ENCODE assay signal across 8 cellular contexts in the genomic region with DNA sequence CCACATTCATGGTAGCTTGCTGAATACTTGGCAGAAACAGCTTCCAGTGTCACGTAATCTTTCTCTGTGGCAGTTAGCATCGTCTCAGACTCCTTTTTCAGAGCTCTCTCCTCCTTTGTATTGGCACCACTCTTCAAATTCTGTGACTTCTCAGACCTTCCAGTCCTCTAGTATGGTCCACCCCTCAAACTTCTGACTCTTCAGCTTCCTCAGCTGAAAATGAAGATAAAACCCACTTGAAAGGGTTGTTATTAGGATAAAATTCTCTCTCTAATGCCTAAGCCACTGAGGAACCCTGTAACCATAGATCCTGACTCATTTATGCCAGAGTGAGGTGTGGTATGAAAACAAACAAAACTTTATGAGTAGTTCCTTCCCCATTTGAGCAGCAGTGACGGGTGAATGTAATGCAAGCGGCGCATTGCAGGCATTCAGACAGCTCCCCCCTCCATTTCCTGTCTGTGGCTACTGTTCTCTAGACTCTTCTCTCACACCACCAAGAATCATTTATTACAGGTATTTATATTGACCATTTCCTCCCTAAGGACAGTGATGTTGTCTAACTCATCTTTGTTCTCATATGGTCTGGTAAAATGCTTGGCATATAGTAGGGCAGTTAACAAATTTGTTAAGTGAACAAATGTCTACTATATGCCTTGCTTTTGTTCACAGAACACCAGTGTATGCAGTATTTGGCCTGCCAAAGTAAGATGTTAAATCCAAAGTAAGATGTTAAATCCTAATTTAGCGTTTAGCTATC. TPM values are rescaled to one million over a fixed set of nuclear protein-coding genes. Genes with fewer than 3 reads are reported as not detected.
DNase-seq lines count a peak whose midpoint lies in the region; ATAC-seq and TF ChIP-seq lines count a peak whose summit lies in the region.

No MANE protein-coding gene starts in this region.

- H3K9me3 ChIP-seq in lower lobe of right lung = no peaks in the 10 kb centered on the region

- H3K27ac ChIP-seq in brain microvascular endothelial cell (peak overlapping the region; percentile 83), lower lobe of right lung (peak overlapping the region; percentile 1)

- H3K27me3 ChIP-seq in brain microvascular endothelial cell (replicated peaks) = no peaks in the 10 kb centered on the region
- no peaks in the 10 kb centered on the region for H3K27me3 ChIP-seq in lower lobe of right lung (ENCODE audit: low read depth)

- H3K4me1 ChIP-seq in lower lobe of right lung = peaks cover 34% of the 10 kb centered on the region

- H3K36me3 ChIP-seq in brain microvascular endothelial cell (replicated peaks) (no peaks in the 10 kb centered on the region), lower lobe of right lung (no peaks in the 10 kb centered on the region)

- intact Hi-C loops in lower lobe of right lung (cut with DNase I) = no loop called here

- TF ChIP-seq CTCF in brain microvascular endothelial cell (IDR thresholded peaks at IDR 0.05; ENCODE audit: low read depth, low read length, missing control alignments) (no peak), lower lobe of right lung (IDR thresholded peaks at IDR 0.05) (no peak)

- ATAC-seq in GM21360 (IDR thresholded peaks at IDR 0.05; ENCODE audit: unreplicated experiment) (peak; percentile 99), HG03571 (IDR thresholded peaks at IDR 0.05; ENCODE audit: unreplicated experiment) (peak; percentile 99), lower lobe of right lung (peak; percentile 89 to 94)

- DNase-seq in CD1c-positive myeloid dendritic cell (ENCODE audit: extremely low spot score) = peak; percentile 79
- peak; percentile 15 for DNase-seq in T-helper 9 cell
- peak; percentile 95 for DNase-seq in brain microvascular endothelial cell
- peak; percentile 67 for DNase-seq in lower lobe of right lung
- peak; percentile 14 for DNase-seq in stimulated activated CD8-positive, alpha-beta memory T cell treated with anti-CD3 and anti-CD28 coated beads, Interleukin-12 subunit alpha, Interleukin-12 subunit beta, amount 100 ng/mL, for 24 hours (ENCODE audit: extremely low read depth)
- DNase-seq in NCI-H82 (lab: John Stamatoyannopoulos, UW) = no peak

- in situ Hi-C loops in brain microvascular endothelial cell (cut with HindIII; ENCODE audit: low pct_ligation_motif_present, low sequenced_read_pairs) = no loop called here

- peak overlapping the region; percentile 6 for H3K4me3 ChIP-seq in brain microvascular endothelial cell (ENCODE audit: low read depth, low read length)
- H3K4me3 ChIP-seq in lower lobe of right lung = no peak overlapping the region

RNA-seq across cellular contexts. Expression of gene GALNT1, which starts 35.3 kb away (rescaled TPM):
- total RNA-seq in lower lobe of right lung = 57.2 TPM
